In the genomic region with DNA sequence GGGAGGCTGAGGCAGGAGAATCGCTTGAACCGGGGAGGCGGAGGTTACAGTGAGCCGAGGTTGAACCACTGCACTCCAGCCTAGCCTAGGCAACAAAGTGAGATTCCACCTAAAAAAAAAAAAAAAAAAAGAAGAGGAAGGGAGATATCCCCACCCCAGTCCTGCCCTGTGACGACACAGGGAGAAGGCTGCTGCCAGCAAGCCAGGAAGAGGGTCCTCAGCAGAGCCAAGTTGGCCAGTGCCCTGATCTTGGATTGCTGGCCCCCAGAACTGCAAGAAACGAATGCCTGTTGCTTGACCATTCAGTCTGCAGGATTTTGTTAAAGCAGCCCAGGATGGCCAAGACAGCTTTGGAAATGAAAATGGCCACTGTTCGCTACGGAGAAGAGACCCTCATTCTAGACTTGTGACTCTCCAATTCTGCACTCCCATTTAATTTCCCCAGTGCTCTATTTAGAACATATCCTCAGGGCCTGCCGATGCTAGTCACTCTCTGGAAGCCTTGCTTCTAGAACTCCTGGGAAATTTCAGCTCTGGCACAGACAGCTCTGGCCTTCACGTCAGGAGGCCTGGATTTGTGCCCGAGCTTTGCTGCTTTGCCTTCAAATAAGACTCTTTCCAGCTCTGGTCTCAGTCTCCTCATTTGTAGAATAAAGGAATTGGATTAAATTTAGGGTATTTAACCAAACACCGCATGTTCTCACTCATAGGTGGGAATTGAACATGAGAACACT, we compare ENCODE assay signal across 15 cellular contexts. TPM values are rescaled to one million over a fixed set of nuclear protein-coding genes. Genes with fewer than 3 reads are reported as not detected.
A peak's percentile ranks its signal among the peaks of the same experiment; 100 is the strongest.
DNase-seq lines count a peak whose midpoint lies in the region; TF ChIP-seq lines count a peak whose summit lies in the region.
"Had no signal": no experiment of that assay in that cellular context is flagged by ENCODE, and none has a peak within 500 bp of the region (broad histone marks: within the 10 kb centered on the region; RNA-seq: fewer than 3 reads in every experiment).

No MANE protein-coding gene starts in this region.

- no peaks in the 10 kb centered on the region for H3K36me3 Mint-ChIP-seq in activated CD4-positive, alpha-beta T cell treated with anti-CD3 and anti-CD28 coated beads, Interleukin-2, amount 10 ng/mL, durations not matched to agents 24 days and 14 days (ENCODE audit: low read depth)
- H3K36me3 Mint-ChIP-seq: mesothelial cell of epicardium had no signal

- TF ChIP-seq POLR2A in testis (IDR thresholded peaks at IDR 0.05) (no peak), thyroid gland (IDR thresholded peaks at IDR 0.05) (no peak)

- H3K4ac ChIP-seq in mesenchymal stem cell (ENCODE audit: low read depth in 1 of 2, low read length in 2 of 2): no peak overlapping the region

- in situ Hi-C loops in astrocyte of the cerebellum (cut with HindIII; ENCODE audit: low sequenced_read_pairs): no loop called here

- no peaks in the 10 kb centered on the region for H3K79me1 ChIP-seq in mesenchymal stem cell (replicated peaks; ENCODE audit: low read length, poor library complexity, severe bottlenecking)

- no peak overlapping the region for H2BK12ac ChIP-seq in mesenchymal stem cell (ENCODE audit: low read length in 2 of 2)

- H3K27ac Mint-ChIP-seq in activated CD4-positive, alpha-beta T cell treated with anti-CD3 and anti-CD28 coated beads, Interleukin-2, amount 10 ng/mL, durations not matched to agents 24 days and 14 days: no peak overlapping the region
- H3K27ac Mint-ChIP-seq: mesothelial cell of epicardium had no signal

- H4K91ac ChIP-seq in mesenchymal stem cell (ENCODE audit: low read length): no peak overlapping the region

- no peak overlapping the region for H2BK5ac ChIP-seq in mesenchymal stem cell (ENCODE audit: low read depth, low read length, poor library complexity, severe bottlenecking)

- H3K36me3 ChIP-seq in mesenchymal stem cell (ENCODE audit: control insufficient read depth in 1 of 2, insufficient read depth in 2 of 2, low read depth in 1 of 2, low read length in 2 of 2) (no peaks in the 10 kb centered on the region), testis (ENCODE audit: low read depth, missing control alignments) (no peaks in the 10 kb centered on the region), thyroid gland (no peaks in the 10 kb centered on the region)
- H3K36me3 ChIP-seq: breast epithelium had no signal

- H3K18ac ChIP-seq in mesenchymal stem cell (ENCODE audit: low read depth in 1 of 2, low read length in 2 of 2): no peak overlapping the region

- TF ChIP-seq CTCF in astrocyte of the cerebellum (IDR thresholded peaks at IDR 0.05; ENCODE audit: low read depth, low read length, missing control alignments): no peak
- no peak for TF ChIP-seq CTCF in fibroblast of the aortic adventitia (IDR thresholded peaks at IDR 0.05; ENCODE audit: insufficient read depth, low read length)
- TF ChIP-seq CTCF in testis (IDR thresholded peaks at IDR 0.05): no peak
- TF ChIP-seq CTCF in thyroid gland (IDR thresholded peaks at IDR 0.05): no peak
- no peak for TF ChIP-seq CTCF in GM20000 (IDR thresholded peaks at IDR 0.05; ENCODE audit: extremely low read depth, missing control alignments)

- H3K27ac ChIP-seq in mesenchymal stem cell (ENCODE audit: low read length, poor library complexity, severe bottlenecking) (no peak overlapping the region), testis (peak overlapping the region; percentile 53 to 78), thyroid gland (no peak overlapping the region)
- H3K27ac ChIP-seq: breast epithelium, parathyroid adenoma had no signal

- H3K27me3 Mint-ChIP-seq in activated CD4-positive, alpha-beta T cell treated with anti-CD3 and anti-CD28 coated beads, Interleukin-2, amount 10 ng/mL, durations not matched to agents 24 days and 14 days: peaks cover 3% of the 10 kb centered on the region

- H3K4me1 ChIP-seq in mesenchymal stem cell (ENCODE audit: control insufficient read depth, insufficient read depth, low read depth, low read length): no peaks in the 10 kb centered on the region
- H3K4me1 ChIP-seq in testis: peaks cover 16% of the 10 kb centered on the region
- no peaks in the 10 kb centered on the region for H3K4me1 ChIP-seq in thyroid gland
- H3K4me1 ChIP-seq: breast epithelium, parathyroid adenoma had no signal

- H3K27me3 ChIP-seq in mesenchymal stem cell (ENCODE audit: control insufficient read depth in 1 of 2, insufficient read depth in 1 of 2, low read length in 2 of 2) (peaks cover 10 to 11% of the 10 kb centered on the region in 2 experiments), testis (no peaks in the 10 kb centered on the region), thyroid gland (no peaks in the 10 kb centered on the region)
- H3K27me3 ChIP-seq: breast epithelium had no signal

- WGBS in mesenchymal stem cell: 93% methylated on average over 7 of the region's 12 CpGs
- WGBS in testis, 2 donors: 67 to 71% methylated on average over 12 of the region's 12 CpGs
- WGBS in thyroid gland, 2 donors: 78 to 90% methylated on average over 12 of the region's 12 CpGs

- H3K4me3 ChIP-seq in astrocyte of the cerebellum (ENCODE audit: low read depth, low read length) (no peak overlapping the region), fibroblast of the aortic adventitia (ENCODE audit: low read depth, low read length) (no peak overlapping the region), mesenchymal stem cell (ENCODE audit: insufficient read depth in 1 of 2, low read depth in 1 of 2, low read length in 2 of 2) (no peak overlapping the region), testis (no peak overlapping the region), thyroid gland (replicated peaks in 1 of 3) (no peak overlapping the region)
- H3K4me3 ChIP-seq: breast epithelium had no signal

- no peaks in the 10 kb centered on the region for H3K4me1 Mint-ChIP-seq in activated CD4-positive, alpha-beta T cell treated with anti-CD3 and anti-CD28 coated beads, Interleukin-2, amount 10 ng/mL, durations not matched to agents 24 days and 14 days
- H3K4me1 Mint-ChIP-seq: mesothelial cell of epicardium had no signal

- H2AFZ ChIP-seq in mesenchymal stem cell (ENCODE audit: low read depth, low read length): no peak overlapping the region
- H2AFZ ChIP-seq: parathyroid adenoma had no signal

- peak; percentile 52 for DNase-seq in astrocyte of the cerebellum (ENCODE audit: low read depth)
- DNase-seq in fibroblast of the aortic adventitia (ENCODE audit: low read depth): peak; percentile 84
- DNase-seq in mesenchymal stem cell: no peak
- peak; percentile 95 for DNase-seq in testis
- no peak for DNase-seq in thyroid gland
- no peak for DNase-seq in GM20000 (ENCODE audit: low spot score)
- no peak for DNase-seq in activated CD4-positive, alpha-beta T cell treated with anti-CD3 and anti-CD28 coated beads, Interleukin-2, amount 10 ng/mL, durations not matched to agents 24 days and 14 days
- DNase-seq in retina: no peak
- DNase-seq: activated CD4-positive, alpha-beta T cell treated with anti-CD3 and anti-CD28 coated beads for 1 hour; activated T-cell treated with anti-CD3 and anti-CD28 coated beads, Interleukin-2, amount 50 U/mL, for 1 hour; NCI-H1436 treated with DMSO at 0.1 percent for 48 hours; NCI-H526 had no signal

- peak overlapping the region; percentile 12 for H3K9ac ChIP-seq in mesenchymal stem cell (ENCODE audit: low read length)
- H3K9ac ChIP-seq: parathyroid adenoma had no signal

- H2BK15ac ChIP-seq in mesenchymal stem cell (ENCODE audit: low read depth, poor library complexity, severe bottlenecking): no peak overlapping the region

- no peak overlapping the region for H3K4me3 Mint-ChIP-seq in activated CD4-positive, alpha-beta T cell treated with anti-CD3 and anti-CD28 coated beads, Interleukin-2, amount 10 ng/mL, durations not matched to agents 24 days and 14 days
- H3K4me3 Mint-ChIP-seq: mesothelial cell of epicardium had no signal

- H4K8ac ChIP-seq in mesenchymal stem cell (ENCODE audit: low read length): no peak overlapping the region

- no peak overlapping the region for H3K4me2 ChIP-seq in mesenchymal stem cell (ENCODE audit: low read length, poor library complexity, severe bottlenecking)

- no peak overlapping the region for H3K14ac ChIP-seq in mesenchymal stem cell (ENCODE audit: low read length in 2 of 2)

- H2BK120ac ChIP-seq in mesenchymal stem cell (ENCODE audit: low read depth, low read length): no peak overlapping the region

- H3K23ac ChIP-seq in mesenchymal stem cell (ENCODE audit: low read length in 2 of 2): no peak overlapping the region

- no peaks in the 10 kb centered on the region for H3K9me3 ChIP-seq in mesenchymal stem cell (ENCODE audit: control insufficient read depth, low read length)
- no peaks in the 10 kb centered on the region for H3K9me3 ChIP-seq in testis
- H3K9me3 ChIP-seq in thyroid gland: no peaks in the 10 kb centered on the region
- H3K9me3 ChIP-seq: breast epithelium had no signal

- H3K9me3 Mint-ChIP-seq in activated CD4-positive, alpha-beta T cell treated with anti-CD3 and anti-CD28 coated beads, Interleukin-2, amount 10 ng/mL, durations not matched to agents 24 days and 14 days: no peaks in the 10 kb centered on the region
- H3K9me3 Mint-ChIP-seq: mesothelial cell of epicardium had no signal

- H2AK5ac ChIP-seq in mesenchymal stem cell (ENCODE audit: low read length, severe bottlenecking): no peak overlapping the region

- intact Hi-C loops in testis (cut with DNase I; ENCODE audit: low total_unique reads) (no loop called here), thyroid gland (cut with DNase I) (no loop called here)
- intact Hi-C loops in activated CD4-positive, alpha-beta T cell treated with anti-CD3 and anti-CD28 coated beads, Interleukin-2, amount 10 ng/mL, durations not matched to agents 24 days and 14 days (cut with micrococcal nuclease): no loop called here

RNA-seq across cellular contexts. Expression of a gene that starts 15.8 kb away (rescaled TPM):
- total RNA-seq in fibroblast of the aortic adventitia (ENCODE audit: low replicate concordance) (7.6 and 12.4 TPM in 2 replicates), testis (10 to 100 TPM; 34.1 to 35.8 TPM), thyroid gland (10 to 100 TPM; 10.3 to 13.4 (median 11.5) TPM)
- 10.9 TPM for polyA plus RNA-seq in mesenchymal stem cell (2013, experiment 1 of 2)
- 10.8 TPM for polyA plus RNA-seq in mesenchymal stem cell (2013, experiment 2 of 2)
- polyA plus RNA-seq in testis (ENCODE audit: insufficient read depth, low read depth, low replicate concordance): 31.5 TPM
- 20.2 and 21.0 TPM in 2 replicates for total RNA-seq in activated CD4-positive, alpha-beta T cell treated with anti-CD3 and anti-CD28 coated beads, Interleukin-2, amount 10 ng/mL, durations not matched to agents 24 days and 14 days

RNA-seq across cellular contexts. Expression of a gene that starts 43.6 kb away (rescaled TPM):
- total RNA-seq in fibroblast of the aortic adventitia (ENCODE audit: low replicate concordance) (10.9 and 24.7 TPM in 2 replicates), testis (10 to 100 TPM; 49.1 to 75.4 TPM), thyroid gland (10 to 100 TPM in 3 of 4 donors, 1 to 10 TPM in 1; 8.6 to 11.4 (median 10.7) TPM)
- 16.6 TPM for polyA plus RNA-seq in mesenchymal stem cell (2013, experiment 1 of 2)
- 17.1 TPM for polyA plus RNA-seq in mesenchymal stem cell (2013, experiment 2 of 2)
- polyA plus RNA-seq in testis (ENCODE audit: insufficient read depth, low read depth, low replicate concordance): 160 TPM
- total RNA-seq in activated CD4-positive, alpha-beta T cell treated with anti-CD3 and anti-CD28 coated beads, Interleukin-2, amount 10 ng/mL, durations not matched to agents 24 days and 14 days: 77.5 and 80.4 TPM in 2 replicates

Comparison
In these comparisons a context has a peak if more than half of its experiments do, and no peak if none do; other contexts are left out.
1. DNase-seq: peak in astrocyte of the cerebellum (single experiment), fibroblast of the aortic adventitia (single experiment) and testis (single experiment); none in mesenchymal stem cell (single experiment), thyroid gland (0 of 2), GM20000 (single experiment), activated CD4-positive, alpha-beta T cell treated with anti-CD3 and anti-CD28 coated beads, Interleukin-2, amount 10 ng/mL, durations not matched to agents 24 days and 14 days (single experiment) and retina (single experiment).
2. H3K27ac ChIP-seq: peak in testis (2 of 2); none in mesenchymal stem cell (single experiment) and thyroid gland (0 of 3).